Comparison of ENCODE assay signal across 23 cellular contexts in the genomic region with DNA sequence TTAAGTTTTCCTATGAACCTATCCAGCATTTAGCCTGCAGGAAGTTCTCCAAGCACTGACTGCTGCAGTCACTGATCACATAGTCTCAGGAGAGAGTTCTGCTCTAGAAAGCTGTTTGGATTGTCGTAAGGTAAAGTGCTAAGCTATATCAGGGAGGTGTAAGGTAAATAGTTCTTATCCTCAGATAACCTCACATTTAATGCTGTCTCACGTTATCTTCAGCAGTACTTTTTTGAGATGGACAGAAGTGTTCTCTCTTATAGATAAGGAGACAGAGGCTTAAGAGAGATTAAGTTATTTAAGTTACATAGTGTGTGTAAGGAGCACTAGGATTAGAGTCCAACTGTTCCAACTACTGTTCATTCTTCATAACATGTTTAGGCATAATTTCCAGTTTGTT.
"Had no signal": no experiment of that assay in that cellular context is flagged by ENCODE, and none has a peak within 500 bp of the region (broad histone marks: within the 10 kb centered on the region; RNA-seq: fewer than 3 reads in every experiment).

No MANE protein-coding gene starts in this region.

- H3K9ac ChIP-seq: neural progenitor cell had no signal

- H3K27ac ChIP-seq: brain microvascular endothelial cell, heart right ventricle, neural progenitor cell, sigmoid colon, spleen had no signal

- DNase-seq: activated CD4-positive, alpha-beta memory T cell treated with anti-CD3 and anti-CD28 coated beads, Interleukin-2, amount 10 ng/mL, durations not matched to agents 7 days and 5 days; activated CD4-positive, alpha-beta T cell treated with anti-CD3 and anti-CD28 coated beads, Interleukin-2, amount 10 ng/mL, durations not matched to agents 24 days and 14 days; activated effector memory CD4-positive, alpha-beta T cell treated with Interleukin-2 at 50 U/mL for 16 hours; activated naive CD4-positive, alpha-beta T cell treated with anti-CD3 and anti-CD28 coated beads, Interleukin-2, amount 10 ng/mL, durations not matched to agents 7 days and 5 days; activated naive CD8-positive, alpha-beta T cell treated with anti-CD3 and anti-CD28 coated beads, Interleukin-2, amount 50 U/mL, for 24 hours; activated T-cell treated with anti-CD3 and anti-CD28 coated beads, Interleukin-2, amount 50 U/mL, for 72 hours; aorta; brain microvascular endothelial cell; caudate nucleus; effector CD4-positive, alpha-beta T cell; foreskin fibroblast; heart right ventricle; kidney; naive thymus-derived CD8-positive, alpha-beta T cell; retina; sigmoid colon; spleen; stimulated activated CD4-positive, alpha-beta T cell treated with anti-CD3 and anti-CD28 coated beads, Interleukin-4, amount 100 ng/mL, for 1 hour; stimulated activated naive CD4-positive, alpha-beta T cell had no signal

- H2AFZ ChIP-seq: neural progenitor cell had no signal

- H3K4me1 ChIP-seq: neural progenitor cell, sigmoid colon had no signal

- H3K4me3 ChIP-seq: heart right ventricle, lung, neural progenitor cell, sigmoid colon, spleen had no signal

- ATAC-seq: activated CD4-positive, CD25-positive, alpha-beta regulatory T cell treated with anti-CD3 and anti-CD28 coated beads, Interleukin-2, amount 50 U/mL, for 24 hours; activated naive CD8-positive, alpha-beta T cell treated with anti-CD3 and anti-CD28 coated beads, Interleukin-2, amount 50 U/mL, for 24 hours; activated T-cell treated with anti-CD3 and anti-CD28 coated beads, Interleukin-2, amount 50 U/mL, for 72 hours; heart right ventricle; left lobe of liver; naive thymus-derived CD8-positive, alpha-beta T cell had no signal

- H3K36me3 ChIP-seq: brain microvascular endothelial cell, heart right ventricle, neural progenitor cell, sigmoid colon, spleen had no signal

- H3K4me2 ChIP-seq: neural progenitor cell had no signal

- H3K9me3 ChIP-seq: heart right ventricle, sigmoid colon, spleen had no signal

- H3K27me3 ChIP-seq: brain microvascular endothelial cell, heart right ventricle, neural progenitor cell, sigmoid colon, spleen had no signal
